8 cellular contexts compared by ENCODE assay signal in genomic region chr7:5296627-5297226, GRCh38. TPM values are rescaled to one million over a fixed set of nuclear protein-coding genes. Genes with fewer than 3 reads are reported as not detected.
DNase-seq lines count a peak whose midpoint lies in the region; ATAC-seq, FAIRE-seq and TF ChIP-seq lines count a peak whose summit lies in the region.

No MANE protein-coding gene starts in this region.

- CTCF ChIA-PET in HepG2 (lab: Yijun Ruan, JAX; ENCODE audit: low intra/inter-chr PET ratio, low total read pairs) = no interaction called here

- no peak for TF ChIP-seq RAD21 in HepG2 (CRISPR knock-in tag; IDR thresholded peaks at IDR 0.05)

- H3K36me3 Mint-ChIP-seq in activated T-cell treated with anti-CD3 and anti-CD28 coated beads, Interleukin-2, amount 50 U/mL, for 4 hours (ENCODE audit: insufficient read depth) = no peaks in the 10 kb centered on the region
- no peaks in the 10 kb centered on the region for H3K36me3 Mint-ChIP-seq in stimulated activated naive CD8-positive, alpha-beta T cell treated with anti-CD3 and anti-CD28 coated beads, Interleukin-15, Interleukin-2, amounts not matched to agents 100 ng/mL and 50 ng/mL, for 24 hours (ENCODE audit: low read depth)

- POLR2A ChIA-PET in HepG2 (lab: Yijun Ruan, JAX) = no interaction called here

- H3K4me3 ChIP-seq in HepG2 (replicated peaks in 1 of 3; ENCODE audit: insufficient read depth in 1 of 3, low read depth in 2 of 3, low read length in 3 of 3) (no peak overlapping the region), right atrium auricular region (no peak overlapping the region)

- ATAC-seq in activated T-cell treated with anti-CD3 and anti-CD28 coated beads, Interleukin-2, amount 50 U/mL, for 4 hours = peak; percentile 86 to 87
- no peak for ATAC-seq in HepG2
- no peak for ATAC-seq in HG03520 (IDR thresholded peaks at IDR 0.05; ENCODE audit: unreplicated experiment)

- no peak for TF ChIP-seq POLR2A in HepG2 (IDR thresholded peaks at IDR 0.05; ENCODE audit: insufficient read depth in 1 of 2, low read depth in 2 of 2, low read length in 2 of 2)

- DNase-seq in NCI-H146 treated with DMSO at 0.1 percent for 48 hours (lab: John Stamatoyannopoulos, UW; ENCODE audit: unreplicated experiment) = peak; percentile 18
- DNase-seq in activated T-cell treated with anti-CD3 and anti-CD28 coated beads, Interleukin-2, amount 50 U/mL, for 4 hours = peak; percentile 53
- no peak for DNase-seq in HepG2 (ENCODE audit: low spot score)
- no peak for DNase-seq in NCI-H1105 treated with DMSO at 0.1 percent for 48 hours (lab: John Stamatoyannopoulos, UW)
- DNase-seq in right atrium auricular region (ENCODE audit: low spot score) = no peak

- no peak for TF ChIP-seq CTCF in HepG2 (CRISPR knock-in tag; IDR thresholded peaks at IDR 0.05)
- no peak for TF ChIP-seq CTCF in right atrium auricular region (IDR thresholded peaks at IDR 0.05)

- peaks cover 11% of the 10 kb centered on the region for H3K9me3 Mint-ChIP-seq in activated T-cell treated with anti-CD3 and anti-CD28 coated beads, Interleukin-2, amount 50 U/mL, for 4 hours
- no peaks in the 10 kb centered on the region for H3K9me3 Mint-ChIP-seq in stimulated activated naive CD8-positive, alpha-beta T cell treated with anti-CD3 and anti-CD28 coated beads, Interleukin-15, Interleukin-2, amounts not matched to agents 100 ng/mL and 50 ng/mL, for 24 hours

- TF ChIP-seq EP300 in HepG2 (IDR thresholded peaks at IDR 0.05; ENCODE audit: low read depth in 2 of 2, low read length in 2 of 2) (no peak), HepG2 (CRISPR knock-in tag; IDR thresholded peaks at IDR 0.05; ENCODE audit: borderline replicate concordance) (no peak)

- H3K9ac ChIP-seq in ES-I3 (ENCODE audit: low read depth, low read length) = peak overlapping the region; percentile 14; the same call in 1 of the 2 replicates
- H3K9ac ChIP-seq in HepG2 (ENCODE audit: insufficient read depth, low read depth, low read length) = no peak overlapping the region

- H3K27ac ChIP-seq in HepG2 (ENCODE audit: extremely low read length, insufficient read depth, low read length) (no peak overlapping the region), right atrium auricular region (no peak overlapping the region)

- H3K79me2 ChIP-seq in HepG2 (ENCODE audit: insufficient read depth, low read length) = no peaks in the 10 kb centered on the region

- no TSS peak for BruUV-seq in HepG2 (replicated peaks; lab: Mats Ljungman, UMichigan)

- H3K4me1 ChIP-seq in ES-I3 (ENCODE audit: insufficient read depth, low read length) = peaks cover 5% of the 10 kb centered on the region; the same call in 1 of the 2 replicates
- peaks cover 16% of the 10 kb centered on the region for H3K4me1 ChIP-seq in HepG2 (ENCODE audit: insufficient read depth, low read length)
- no peaks in the 10 kb centered on the region for H3K4me1 ChIP-seq in right atrium auricular region

- in situ Hi-C loops in HepG2 (cut with HindIII; ENCODE audit: extremely low pct_ligation_motif_present, low pct_unique_long_range_greater_than_20kb) = no loop called here

- no peak for FAIRE-seq in HepG2 (lab: Jason Lieb, UNC)

- H4K20me1 ChIP-seq in HepG2 (ENCODE audit: insufficient read depth, low read length) = no peaks in the 10 kb centered on the region

- WGBS in HepG2 (ENCODE audit: low lambda C conversion rate) = 95% methylated on average over 40 of the region's 47 CpGs

- H3K27ac Mint-ChIP-seq in stimulated activated naive CD8-positive, alpha-beta T cell treated with anti-CD3 and anti-CD28 coated beads, Interleukin-15, Interleukin-2, amounts not matched to agents 100 ng/mL and 50 ng/mL, for 24 hours = no peak overlapping the region

- no peak overlapping the region for H2AFZ ChIP-seq in HepG2 (ENCODE audit: low read length)

- no peaks in the 10 kb centered on the region for H3K9me3 ChIP-seq in ES-I3 (ENCODE audit: control insufficient read depth, insufficient read depth, low read length)
- no peaks in the 10 kb centered on the region for H3K9me3 ChIP-seq in HepG2 (ENCODE audit: low read length)
- H3K9me3 ChIP-seq in right atrium auricular region = no peaks in the 10 kb centered on the region

- no peaks in the 10 kb centered on the region for H3K27me3 ChIP-seq in HepG2 (ENCODE audit: control insufficient read depth in 1 of 2, insufficient read depth in 2 of 2, low read length in 2 of 2)
- no peaks in the 10 kb centered on the region for H3K27me3 ChIP-seq in right atrium auricular region

- intact Hi-C loops in HepG2 (cut with micrococcal nuclease; ENCODE audit: unreplicated experiment) = no loop called here

- H3K4me2 ChIP-seq in HepG2 (ENCODE audit: low read depth, low read length) = no peak overlapping the region

- H3K4me3 Mint-ChIP-seq in activated T-cell treated with anti-CD3 and anti-CD28 coated beads, Interleukin-2, amount 50 U/mL, for 4 hours = peak overlapping the region; percentile 72
- peak overlapping the region; percentile 75 for H3K4me3 Mint-ChIP-seq in stimulated activated naive CD8-positive, alpha-beta T cell treated with anti-CD3 and anti-CD28 coated beads, Interleukin-15, Interleukin-2, amounts not matched to agents 100 ng/mL and 50 ng/mL, for 24 hours

- H3K4me1 Mint-ChIP-seq in activated T-cell treated with anti-CD3 and anti-CD28 coated beads, Interleukin-2, amount 50 U/mL, for 4 hours (ENCODE audit: low read depth) = peaks cover 12% of the 10 kb centered on the region
- H3K4me1 Mint-ChIP-seq in stimulated activated naive CD8-positive, alpha-beta T cell treated with anti-CD3 and anti-CD28 coated beads, Interleukin-15, Interleukin-2, amounts not matched to agents 100 ng/mL and 50 ng/mL, for 24 hours (ENCODE audit: low read depth) = peaks cover 11% of the 10 kb centered on the region

- H3K36me3 ChIP-seq in ES-I3 (ENCODE audit: insufficient read depth, low read length) (no peaks in the 10 kb centered on the region), HepG2 (replicated peaks in 1 of 2; ENCODE audit: control insufficient read depth in 1 of 2, insufficient read depth in 2 of 2, low read length in 2 of 2) (peaks cover 2 to 11% of the 10 kb centered on the region in 2 experiments; a peak in 3 of 5 replicates), right atrium auricular region (no peaks in the 10 kb centered on the region)

- H3K27me3 Mint-ChIP-seq in activated T-cell treated with anti-CD3 and anti-CD28 coated beads, Interleukin-2, amount 50 U/mL, for 4 hours (ENCODE audit: low read depth) = peaks cover 10% of the 10 kb centered on the region
- H3K27me3 Mint-ChIP-seq in stimulated activated naive CD8-positive, alpha-beta T cell treated with anti-CD3 and anti-CD28 coated beads, Interleukin-15, Interleukin-2, amounts not matched to agents 100 ng/mL and 50 ng/mL, for 24 hours = peaks cover 13% of the 10 kb centered on the region

TF ChIP-seq in HepG2, 621 proteins besides CTCF, POLR2A, EP300 and RAD21:
- TF ChIP-seq PAX8 (CRISPR knock-in tag; IDR thresholded peaks at IDR 0.05; ENCODE audit: borderline replicate concordance) = no peak
- no peak for TF ChIP-seq DDIT3 (CRISPR knock-in tag; IDR thresholded peaks at IDR 0.05)
- no peak for TF ChIP-seq MAFF (IDR thresholded peaks at IDR 0.05; ENCODE audit: low read depth, low read length)
- TF ChIP-seq ZBTB33 (CRISPR knock-in tag; IDR thresholded peaks at IDR 0.05) = 0 out of 2 replicates have a peak, but pooled peaks have one; percentile 15

RNA-seq across cellular contexts. Expression of gene SLC29A4, which starts 14.0 kb away (rescaled TPM):
- under 1 TPM; 0.18 to 0.34 (median 0.24) TPM for total RNA-seq in activated T-cell treated with anti-CD3 and anti-CD28 coated beads, Interleukin-2, amount 50 U/mL, for 4 hours
- total RNA-seq in HepG2 (2016; rRNA removed; fragmentation: Illumina TruSeq; extraction: Trizol) (21.2 and 31.7 TPM in 2 replicates), right atrium auricular region (1 to 10 TPM; 3.7 to 4.3 TPM)
- 33.8 and 34.7 TPM in 2 replicates for total RNA-seq in HepG2 (2016; cell fraction: cytosol; rRNA removed; fragmentation: Illumina TruSeq; extraction: Trizol; ENCODE audit: low read depth)
- 18.9 and 30.5 TPM in 2 replicates for total RNA-seq in HepG2 (2016; cell fraction: insoluble cytoplasmic fraction; rRNA removed; fragmentation: Illumina TruSeq; extraction: Trizol)
- total RNA-seq in HepG2 (2016; cell fraction: membrane; rRNA removed; fragmentation: Illumina TruSeq; extraction: Trizol) = 76.3 and 81.9 TPM in 2 replicates
- 18.2 and 22.5 TPM in 2 replicates for total RNA-seq in HepG2 (2016; cell fraction: nucleus; rRNA removed; fragmentation: Illumina TruSeq; extraction: Trizol)
- polyA plus RNA-seq in HepG2 (2011; rRNA removed) = 29.7 and 53.0 TPM in 2 replicates
- polyA plus RNA-seq in HepG2 (2011; cell fraction: cytosol; rRNA removed) = 23.1 and 35.9 TPM in 2 replicates
- polyA plus RNA-seq in HepG2 (2011; cell fraction: nucleus; rRNA removed) = 110 and 117 TPM in 2 replicates
- 21.6 and 26.5 TPM in 2 replicates for polyA plus RNA-seq in HepG2 (2012)
- 78.6 and 80.2 TPM in 2 replicates for polyA plus RNA-seq in HepG2 (2016; cell fraction: cytosol; fragmentation: Illumina TruSeq; extraction: Trizol; ENCODE audit: low read depth)
- polyA plus RNA-seq in HepG2 (2016; cell fraction: insoluble cytoplasmic fraction; fragmentation: Illumina TruSeq; extraction: Trizol; ENCODE audit: low read depth) = 31.0 and 42.3 TPM in 2 replicates
- 113 and 128 TPM in 2 replicates for polyA plus RNA-seq in HepG2 (2016; cell fraction: membrane; fragmentation: Illumina TruSeq; extraction: Trizol; ENCODE audit: low read depth)
- 57.1 and 65.3 TPM in 2 replicates for polyA plus RNA-seq in HepG2 (2016; cell fraction: nucleus; fragmentation: Illumina TruSeq; extraction: Trizol; ENCODE audit: insufficient read depth, low read depth)
- polyA minus RNA-seq in HepG2 (2011; rRNA and poly(A)+ RNA removed; ENCODE audit: low replicate concordance) = 1.5 and 136 TPM in 2 replicates
- polyA minus RNA-seq in HepG2 (2011; cell fraction: cytosol; rRNA and poly(A)+ RNA removed) = 23.7 and 26.6 TPM in 2 replicates
- 20.0 and 25.2 TPM in 2 replicates for polyA minus RNA-seq in HepG2 (2011; cell fraction: nucleus; rRNA and poly(A)+ RNA removed)

Comparison
In these comparisons a context has a peak if more than half of its experiments do, and no peak if none do; other contexts are left out.
1. DNase-seq: peak in NCI-H146 treated with DMSO at 0.1 percent for 48 hours (single experiment) and activated T-cell treated with anti-CD3 and anti-CD28 coated beads, Interleukin-2, amount 50 U/mL, for 4 hours (single experiment); none in HepG2 (single experiment), NCI-H1105 treated with DMSO at 0.1 percent for 48 hours (single experiment) and right atrium auricular region (single experiment).
2. ATAC-seq: peak in activated T-cell treated with anti-CD3 and anti-CD28 coated beads, Interleukin-2, amount 50 U/mL, for 4 hours (2 of 2); none in HepG2 (single experiment) and HG03520 (single experiment).